Comparison of ENCODE assay signal across 14 cellular contexts in the genomic region with DNA sequence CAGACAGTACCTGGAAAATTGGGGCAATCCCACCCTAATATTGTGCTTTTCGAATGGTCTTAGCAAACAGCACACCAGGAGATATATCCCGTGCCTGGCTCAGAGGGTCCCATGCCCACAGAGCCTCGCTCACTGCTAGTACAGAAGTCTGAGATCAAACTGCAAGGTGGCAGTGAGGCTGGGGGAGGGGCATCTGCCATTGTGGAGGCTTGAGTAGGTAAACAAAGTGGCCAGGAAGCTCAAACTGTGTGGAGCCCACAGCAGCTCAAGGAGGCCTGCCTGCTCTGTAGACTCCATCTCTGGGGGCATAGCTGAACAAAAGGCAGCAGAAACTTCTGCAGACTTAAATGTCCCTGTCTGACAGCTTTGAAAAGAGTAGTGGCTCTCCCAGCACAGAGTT. TPM values are rescaled to one million over a fixed set of nuclear protein-coding genes. Genes with fewer than 3 reads are reported as not detected.
"Had no signal": no experiment of that assay in that cellular context is flagged by ENCODE, and none has a peak within 500 bp of the region (broad histone marks: within the 10 kb centered on the region; RNA-seq: fewer than 3 reads in every experiment).

No MANE protein-coding gene starts in this region.

RNA-seq across cellular contexts. Expression of a gene that starts 53.3 kb away (rescaled TPM):
- total RNA-seq: activated B cell treated with CpG ODN at 0.5 μM for 24 hours; activated CD4-positive, alpha-beta memory T cell treated with anti-CD3 and anti-CD28 coated beads for 36 hours; activated CD4-positive, alpha-beta memory T cell treated with anti-CD3 and anti-CD28 coated beads, Interleukin-2, amount 10 ng/mL, durations not matched to agents 7 days and 5 days; activated CD4-positive, alpha-beta T cell treated with anti-CD3 and anti-CD28 coated beads for 36 hours; activated CD4-positive, alpha-beta T cell treated with anti-CD3 and anti-CD28 coated beads, Interleukin-2, amount 10 ng/mL, durations not matched to agents 24 days and 14 days; activated CD4-positive, alpha-beta T cell treated with anti-CD3 and anti-CD28 coated beads, Interleukin-2, amount 10 ng/mL, durations not matched to agents 7 days and 5 days; activated CD8-positive, alpha-beta memory T cell treated with anti-CD3 and anti-CD28 coated beads for 36 hours; activated CD8-positive, alpha-beta memory T cell treated with anti-CD3 and anti-CD28 coated beads, Interleukin-2, amount 10 ng/mL, durations not matched to agents 7 days and 5 days; activated CD8-positive, alpha-beta T cell treated with anti-CD3 and anti-CD28 coated beads for 36 hours; activated CD8-positive, alpha-beta T cell treated with anti-CD3 and anti-CD28 coated beads, Interleukin-2, amount 10 ng/mL, durations not matched to agents 7 days and 5 days; T-cell; T-helper 1 cell treated with Interleukin-12 subunit alpha and Interleukin-12 subunit beta and Interleukin-4 antibody, amounts not matched to agents 30 ng/mL and 1 ng/mL, for 36 hours; T-helper 17 cell; T-helper 2 cell treated with Interferon-gamma antibody and Interleukin-4, amounts not matched to agents 100 ng/mL and 5 ng/mL, for 36 hours had no signal
